Comparison of ENCODE assay signal across 8 cellular contexts in the genomic region with DNA sequence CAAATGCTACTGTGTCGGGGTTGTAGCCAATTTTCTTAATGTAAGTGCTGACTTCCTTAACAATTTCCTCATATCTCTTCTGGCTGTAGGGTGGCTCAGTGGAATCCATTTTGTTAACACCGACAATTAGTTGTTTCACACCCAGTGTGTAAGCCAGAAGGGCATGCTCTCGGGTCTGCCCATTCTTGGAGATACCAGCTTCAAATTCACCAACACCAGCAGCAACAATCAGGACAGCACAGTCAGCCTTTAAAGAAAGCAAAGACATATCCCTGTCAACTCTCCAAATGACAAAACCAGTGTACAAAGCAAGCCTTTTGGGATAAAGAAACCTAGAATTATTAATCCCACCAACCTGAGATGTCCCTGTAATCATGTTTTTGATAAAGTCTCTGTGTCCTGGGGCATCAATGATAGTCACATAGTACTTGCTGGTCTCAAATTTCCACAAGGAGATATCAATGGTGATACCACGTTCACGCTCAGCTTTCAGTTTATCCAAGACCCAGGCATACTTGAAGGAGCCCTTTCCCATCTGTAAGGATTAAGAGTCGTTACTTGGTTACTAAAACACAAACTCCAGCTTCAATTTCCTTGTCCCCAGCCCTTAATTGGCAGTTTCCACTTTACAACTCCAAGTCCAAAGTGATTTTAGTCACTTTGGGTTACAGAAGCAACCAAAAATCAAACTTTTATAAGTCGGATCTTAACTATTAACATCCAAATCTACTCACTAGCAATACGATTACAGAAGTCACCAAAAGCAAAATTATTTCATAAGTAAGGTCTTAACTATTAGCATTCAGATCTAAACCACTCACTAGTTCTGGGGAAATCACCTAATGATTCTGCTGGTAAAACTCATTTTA. TPM values are rescaled to one million over a fixed set of nuclear protein-coding genes. Genes with fewer than 3 reads are reported as not detected.
DNase-seq lines count a peak whose midpoint lies in the region; ATAC-seq and TF ChIP-seq lines count a peak whose summit lies in the region.
"Not testable (repeated sequence)": the region's sequence is repeated elsewhere in the genome, so short reads cannot be mapped to it uniquely, and the experiment has no call there.

No MANE protein-coding gene starts in this region.

- intact Hi-C loops in PC-3 (cut with micrococcal nuclease) = not testable (repeated sequence)
- intact Hi-C loops in heart left ventricle (cut with DNase I) = loop anchor here in 2 of 10 donors (5.0 to 10.0 kb wide), 2 partner anchors 213 to 216 kb away; no protein-coding TSS in a partner anchor

- H2AFZ ChIP-seq in GM23338; PC-3 (ENCODE audit: low read length): not testable (repeated sequence)

- H3K27ac Mint-ChIP-seq in GM23338 = peak overlapping the region; percentile 100
- H3K27ac Mint-ChIP-seq in activated T-cell treated with anti-CD3 and anti-CD28 coated beads, Interleukin-2, amount 50 U/mL, for 72 hours = peak overlapping the region; percentile 100

- TF ChIP-seq POLR2A in heart left ventricle (IDR thresholded peaks at IDR 0.05) = not testable (repeated sequence)

- H3K4me1 Mint-ChIP-seq in GM23338 = peaks cover 34% of the 10 kb centered on the region
- peaks cover 74% of the 10 kb centered on the region for H3K4me1 Mint-ChIP-seq in activated T-cell treated with anti-CD3 and anti-CD28 coated beads, Interleukin-2, amount 50 U/mL, for 72 hours (ENCODE audit: low read depth)

- not testable (repeated sequence) for H3K9me3 ChIP-seq in PC-3 (ENCODE audit: low read length); heart left ventricle; mucosa of stomach (ENCODE audit: control insufficient read depth, low read length)

- H3K4me3 Mint-ChIP-seq in GM23338 = peak overlapping the region; percentile 98
- peak overlapping the region; percentile 96 to 98 for H3K4me3 Mint-ChIP-seq in activated T-cell treated with anti-CD3 and anti-CD28 coated beads, Interleukin-2, amount 50 U/mL, for 72 hours

- not testable (repeated sequence) for H3K9me2 ChIP-seq in GM23338 (ENCODE audit: insufficient read depth); PC-3 (replicated peaks; ENCODE audit: low read length)

- 18 to 31% (median 21%) methylated on average over 7 to 8 of the region's 8 CpGs for WGBS in heart left ventricle, 4 donors

- H3K4me3 ChIP-seq in AG04449 (ENCODE audit: low read depth, low read length) = peak overlapping the region; percentile 100
- peak overlapping the region; percentile 77 for H3K4me3 ChIP-seq in GM23338
- H3K4me3 ChIP-seq in PC-3 (ENCODE audit: low read length) = peak overlapping the region; percentile 93
- H3K4me3 ChIP-seq in heart left ventricle = peak overlapping the region; percentile 54 to 99 (median 80)
- H3K4me3 ChIP-seq in mucosa of stomach (ENCODE audit: low read length) = peak overlapping the region; percentile 86
- peak overlapping the region; percentile 70 to 86 (median 77) for H3K4me3 ChIP-seq in skin epidermis

- not testable (repeated sequence) for H3K27me3 ChIP-seq in GM23338 (ENCODE audit: insufficient read depth); PC-3 (ENCODE audit: low read length); mucosa of stomach (ENCODE audit: control insufficient read depth, insufficient read depth, low read length)
- H3K27me3 ChIP-seq in heart left ventricle = peaks cover 0 to 29% (median 0%) of the 10 kb centered on the region in 9 donors

- H3F3A ChIP-seq in GM23338 (replicated peaks; ENCODE audit: low read depth) (peaks cover 66% of the 10 kb centered on the region), PC-3 (ENCODE audit: low read length, unreplicated experiment) (peaks cover 48% of the 10 kb centered on the region)

- H3K36me3 ChIP-seq in GM23338 (ENCODE audit: insufficient read depth) (peaks cover 45% of the 10 kb centered on the region), PC-3 (ENCODE audit: low read depth, low read length) (peaks cover 56% of the 10 kb centered on the region), heart left ventricle (peaks cover 2 to 59% (median 52%) of the 10 kb centered on the region in 9 donors), mucosa of stomach (ENCODE audit: control insufficient read depth, insufficient read depth, low read length) (peaks cover 11% of the 10 kb centered on the region)

- H3K9me3 Mint-ChIP-seq in GM23338 = peaks cover 34% of the 10 kb centered on the region
- not testable (repeated sequence) for H3K9me3 Mint-ChIP-seq in activated T-cell treated with anti-CD3 and anti-CD28 coated beads, Interleukin-2, amount 50 U/mL, for 72 hours

- peaks cover 70% of the 10 kb centered on the region for H3K36me3 Mint-ChIP-seq in GM23338 (ENCODE audit: low read depth)
- H3K36me3 Mint-ChIP-seq in activated T-cell treated with anti-CD3 and anti-CD28 coated beads, Interleukin-2, amount 50 U/mL, for 72 hours (ENCODE audit: insufficient read depth in 2 of 2) = peaks cover 35 to 49% of the 10 kb centered on the region in 2 donors

- DNase-seq in AG04449 (ENCODE audit: low read depth, low spot score); GM23338 (ENCODE audit: low spot score); PC-3; activated T-cell treated with anti-CD3 and anti-CD28 coated beads, Interleukin-2, amount 50 U/mL, for 72 hours; heart left ventricle: not testable (repeated sequence)

- H4K20me1 ChIP-seq in GM23338 (replicated peaks; ENCODE audit: insufficient read depth) = peaks cover 10% of the 10 kb centered on the region; the same call in 1 of the 2 replicates
- peaks cover 50% of the 10 kb centered on the region for H4K20me1 ChIP-seq in PC-3 (ENCODE audit: low read length)

- H3K27ac ChIP-seq in GM23338 (ENCODE audit: low read depth) (peak overlapping the region; percentile 99), PC-3 (ENCODE audit: low read length) (peak overlapping the region; percentile 91), cingulate gyrus (ENCODE audit: low read depth, low read length) (peak overlapping the region; percentile 99), heart left ventricle (peak overlapping the region in 10 of 12 donors; percentile 91 to 100 (median 99)), skin epidermis (peak overlapping the region in 19 of 21 experiments; percentile 83 to 100 (median 98))

- not testable (repeated sequence) for ATAC-seq in GM23338; PC-3; activated T-cell treated with anti-CD3 and anti-CD28 coated beads, Interleukin-2, amount 50 U/mL, for 72 hours (replicated peaks in 1 of 2); heart left ventricle

- BruUV-seq in PC-3 (replicated peaks; lab: Mats Ljungman, UMichigan) = TSS peak; percentile 31

- CTCF ChIA-PET in AG04449 (lab: Yijun Ruan, JAX) = interaction anchor here (0.6 to 6.4 kb wide), 3 partner anchors 61 to 92 kb away, joined by 3 to 50 read pairs (median 7); no protein-coding TSS in a partner anchor
- CTCF ChIA-PET in PC-3 (lab: Charles Lee) = not testable (repeated sequence)

- H3K79me2 ChIP-seq in GM23338 (replicated peaks; ENCODE audit: insufficient read depth) (peaks cover 49% of the 10 kb centered on the region), PC-3 (ENCODE audit: low read length) (peaks cover 75% of the 10 kb centered on the region)

- peak overlapping the region; percentile 93 for H3K4me2 ChIP-seq in GM23338
- H3K4me2 ChIP-seq in PC-3 (ENCODE audit: low read length) = peak overlapping the region; percentile 88

- not testable (repeated sequence) for TF ChIP-seq CTCF in AG04449 (IDR thresholded peaks at IDR 0.05; ENCODE audit: insufficient read depth, low read length, missing control alignments); GM23338 (conservative IDR thresholded peaks at IDR 0.05; ENCODE audit: low read depth in 2 of 2); PC-3 (conservative IDR thresholded peaks at IDR 0.05; ENCODE audit: low read depth, low read length); heart left ventricle (IDR thresholded peaks at IDR 0.05)

- H3K9ac ChIP-seq in PC-3 (ENCODE audit: low read length) (peak overlapping the region; percentile 100), mucosa of stomach (ENCODE audit: low read length) (peak overlapping the region; percentile 100)

- H3K4me1 ChIP-seq in GM23338 (ENCODE audit: insufficient read depth) (peaks cover 14% of the 10 kb centered on the region; the same call in 1 of the 2 replicates), PC-3 (ENCODE audit: insufficient read depth, low read length) (peaks cover 32% of the 10 kb centered on the region), heart left ventricle (peaks cover 0 to 65% (median 41%) of the 10 kb centered on the region in 12 donors), mucosa of stomach (ENCODE audit: control insufficient read depth, insufficient read depth, low read length) (peaks cover 36% of the 10 kb centered on the region)

- POLR2A ChIA-PET in AG04449 (lab: Yijun Ruan, JAX) = interaction anchor here (0.8 to 5.6 kb wide), 12 partner anchors 23 to 134 kb away, joined by 3 to 97 read pairs (median 6); a partner anchor contains a TSS
- POLR2A ChIA-PET in PC-3 (lab: Charles Lee; ENCODE audit: unreplicated experiment) = interaction anchor here (3.1 kb wide), 1 partner anchor 61 kb away, joined by 51 read pairs; no protein-coding TSS in a partner anchor

- H3K27me3 Mint-ChIP-seq in GM23338 (ENCODE audit: insufficient read depth, low read depth, poor library complexity) = peaks cover 74% of the 10 kb centered on the region
- not testable (repeated sequence) for H3K27me3 Mint-ChIP-seq in activated T-cell treated with anti-CD3 and anti-CD28 coated beads, Interleukin-2, amount 50 U/mL, for 72 hours (ENCODE audit: low read depth)

RNA-seq across cellular contexts. Expression of a gene that starts 1.6 kb away (rescaled TPM):
- total RNA-seq in GM23338 (2014; rRNA removed; shearing (Covaris generic)) = 12,342 and 13,362 TPM in 2 replicates
- polyA plus RNA-seq in GM23338 (2016; fragmentation: Nextera tagmentation; extraction: Ambion mirVana) = 7,677 and 8,712 TPM in 2 replicates
- total RNA-seq in PC-3 (2014; rRNA removed) = 5,206 and 6,057 TPM in 2 replicates
- over 10,000 TPM; 15,536 to 16,076 TPM for total RNA-seq in activated T-cell treated with anti-CD3 and anti-CD28 coated beads, Interleukin-2, amount 50 U/mL, for 72 hours
- total RNA-seq in heart left ventricle = 1,000 to 10,000 TPM in 8 of 9 donors, 100 to 1,000 TPM in 1; 975 to 3,337 (median 1,528) TPM
- 1,000 to 10,000 TPM in 1 of 2 donors, 100 to 1,000 TPM in 1; 743 to 4,205 TPM for polyA plus RNA-seq in heart left ventricle

RNA-seq across cellular contexts. Expression of a gene that starts 57.7 kb away (rescaled TPM):
- 36.7 and 37.1 TPM in 2 replicates for total RNA-seq in GM23338 (2014; rRNA removed; shearing (Covaris generic))
- polyA plus RNA-seq in GM23338 (2016; fragmentation: Nextera tagmentation; extraction: Ambion mirVana) = 18.3 and 27.7 TPM in 2 replicates
- total RNA-seq in PC-3 (2014; rRNA removed) = 13.8 and 19.5 TPM in 2 replicates
- total RNA-seq in activated T-cell treated with anti-CD3 and anti-CD28 coated beads, Interleukin-2, amount 50 U/mL, for 72 hours = 10 to 100 TPM; 49.6 to 68.8 TPM
- total RNA-seq in heart left ventricle = 10 to 100 TPM; 18.8 to 32.2 (median 23.7) TPM
- 10 to 100 TPM in 1 of 2 donors, 1 to 10 TPM in 1; 8.6 to 19.4 TPM for polyA plus RNA-seq in heart left ventricle
